25 cellular contexts compared by ENCODE assay signal in the genomic region with DNA sequence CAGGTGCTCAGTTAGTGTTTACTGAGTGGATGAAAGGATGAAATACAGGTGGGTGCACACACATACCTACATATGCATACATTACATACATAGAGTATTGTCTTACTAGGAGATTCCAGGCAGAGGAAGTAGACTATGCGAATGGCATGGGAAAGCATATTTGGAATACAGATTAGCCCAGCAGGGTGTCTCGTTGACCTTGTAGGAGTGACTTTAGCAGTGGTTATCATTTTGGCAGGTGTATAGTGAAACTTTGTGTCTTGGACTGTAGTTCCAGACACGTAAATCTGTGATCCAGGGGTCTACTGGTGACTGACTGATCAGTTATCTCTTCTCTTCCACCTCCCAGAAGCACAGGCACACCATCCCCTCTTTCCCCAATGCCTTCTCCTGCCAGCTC.
"Had no signal": no experiment of that assay in that cellular context is flagged by ENCODE, and none has a peak within 500 bp of the region (broad histone marks: within the 10 kb centered on the region; RNA-seq: fewer than 3 reads in every experiment).

No MANE protein-coding gene starts in this region.

- H3K27ac ChIP-seq: body of pancreas, RWPE1 had no signal

- H3K27me3 ChIP-seq: body of pancreas had no signal

- H3K9me3 Mint-ChIP-seq: activated CD4-positive, alpha-beta memory T cell treated with anti-CD3 and anti-CD28 coated beads, Interleukin-2, amount 10 ng/mL, durations not matched to agents 7 days and 5 days; activated naive CD4-positive, alpha-beta T cell treated with anti-CD3 and anti-CD28 coated beads, Interleukin-2, amount 50 U/mL, for 24 hours had no signal

- H3K9me3 ChIP-seq: body of pancreas had no signal

- DNase-seq: activated CD4-positive, alpha-beta memory T cell treated with anti-CD3 and anti-CD28 coated beads, Interleukin-2, amount 10 ng/mL, durations not matched to agents 7 days and 5 days; activated CD4-positive, alpha-beta T cell treated with anti-CD3 and anti-CD28 coated beads, Interleukin-2, amount 50 U/mL, for 1 hour; activated CD4-positive, CD25-positive, alpha-beta regulatory T cell; activated effector memory CD4-positive, alpha-beta T cell treated with Interleukin-2 at 50 U/mL for 16 hours; activated naive CD4-positive, alpha-beta T cell; activated T-cell treated with anti-CD3 and anti-CD28 coated beads for 4 hours; aorta; body of pancreas; Karpas-422; MM.1S; NCI-H1105; NCI-H1436; NCI-H1694 treated with DMSO at 0.1 percent for 48 hours; NCI-H2029 treated with DMSO at 0.1 percent for 48 hours; NCI-H510A treated with DMSO at 0.1 percent for 48 hours; NCI-H69; NK-92 treated with Interleukin-12 subunit alpha and Interleukin-12 subunit beta, amount 100 ng/mL, for 24 hours; OCI-M1; SIG-M5; T-helper 2 cell; T1000 had no signal

- H3K4me3 ChIP-seq: body of pancreas, K562 had no signal

- H3K27me3 Mint-ChIP-seq: activated CD4-positive, alpha-beta memory T cell treated with anti-CD3 and anti-CD28 coated beads, Interleukin-2, amount 10 ng/mL, durations not matched to agents 7 days and 5 days; activated naive CD4-positive, alpha-beta T cell treated with anti-CD3 and anti-CD28 coated beads, Interleukin-2, amount 50 U/mL, for 24 hours had no signal

- ATAC-seq: body of pancreas, K562, Panc1 had no signal

- H3K4me1 ChIP-seq: body of pancreas had no signal

- H3K27ac Mint-ChIP-seq: activated CD4-positive, alpha-beta memory T cell treated with anti-CD3 and anti-CD28 coated beads, Interleukin-2, amount 10 ng/mL, durations not matched to agents 7 days and 5 days; activated naive CD4-positive, alpha-beta T cell treated with anti-CD3 and anti-CD28 coated beads, Interleukin-2, amount 50 U/mL, for 24 hours had no signal

- H3K4me3 Mint-ChIP-seq: activated CD4-positive, alpha-beta memory T cell treated with anti-CD3 and anti-CD28 coated beads, Interleukin-2, amount 10 ng/mL, durations not matched to agents 7 days and 5 days; activated naive CD4-positive, alpha-beta T cell treated with anti-CD3 and anti-CD28 coated beads, Interleukin-2, amount 50 U/mL, for 24 hours had no signal

- H3K4me1 Mint-ChIP-seq: activated CD4-positive, alpha-beta memory T cell treated with anti-CD3 and anti-CD28 coated beads, Interleukin-2, amount 10 ng/mL, durations not matched to agents 7 days and 5 days; activated naive CD4-positive, alpha-beta T cell treated with anti-CD3 and anti-CD28 coated beads, Interleukin-2, amount 50 U/mL, for 24 hours had no signal
